Comparison of ENCODE assay signal across 20 cellular contexts in the genomic region with DNA sequence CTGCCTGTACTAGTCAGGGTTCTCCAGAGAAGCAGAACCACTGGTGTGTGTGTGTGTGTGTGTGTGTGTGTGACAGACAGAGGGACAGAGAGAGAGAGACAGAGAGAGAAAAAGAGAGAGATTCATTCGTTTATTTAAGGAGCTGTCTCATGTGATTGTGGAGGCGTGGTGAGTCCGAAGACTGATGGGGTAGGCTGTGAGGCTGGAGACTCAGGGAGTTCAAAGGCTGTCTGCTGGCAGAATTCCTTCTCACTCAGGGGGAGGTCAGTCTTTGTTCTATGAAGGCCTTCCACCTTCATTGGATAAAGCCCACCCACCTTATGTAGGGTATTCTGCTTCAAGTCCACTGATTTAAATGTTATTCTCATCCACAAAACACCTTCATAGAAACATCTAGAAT.
"Had no signal": no experiment of that assay in that cellular context is flagged by ENCODE, and none has a peak within 500 bp of the region (broad histone marks: within the 10 kb centered on the region; RNA-seq: fewer than 3 reads in every experiment).

No MANE protein-coding gene starts in this region.

- H3K9me3 Mint-ChIP-seq: activated CD4-positive, alpha-beta T cell treated with anti-CD3 and anti-CD28 coated beads, Interleukin-2, amount 10 ng/mL, durations not matched to agents 7 days and 5 days; activated CD8-positive, alpha-beta T cell treated with anti-CD3 and anti-CD28 coated beads for 36 hours; activated naive CD8-positive, alpha-beta T cell treated with anti-CD3 and anti-CD28 coated beads, Interleukin-2, amount 50 U/mL, for 24 hours; activated T-helper 1 cell treated with anti-CD3 and anti-CD28 coated beads, Interleukin-12 subunit alpha, Interleukin-12 subunit beta, Interleukin-2, Interleukin-4 antibody, amounts not matched to agents 30 ng/mL and 10 ng/mL and 1 ng/mL, durations not matched to agents 14 hours and 24 hours and 36 hours had no signal

- H3K36me3 Mint-ChIP-seq: activated CD8-positive, alpha-beta memory T cell treated with anti-CD3 and anti-CD28 coated beads, Interleukin-2, amount 10 ng/mL, durations not matched to agents 7 days and 5 days had no signal

- ATAC-seq: activated CD8-positive, alpha-beta memory T cell treated with anti-CD3 and anti-CD28 coated beads, Interleukin-2, amount 10 ng/mL, durations not matched to agents 7 days and 5 days; activated CD8-positive, alpha-beta T cell treated with anti-CD3 and anti-CD28 coated beads for 36 hours; activated naive CD8-positive, alpha-beta T cell treated with anti-CD3 and anti-CD28 coated beads, Interleukin-2, amount 50 U/mL, for 24 hours; body of pancreas; foreskin keratinocyte; left ventricle myocardium superior; mucosa of descending colon; psoas muscle; upper lobe of right lung had no signal

- H3K27ac ChIP-seq: body of pancreas, cardiac muscle cell, foreskin keratinocyte, psoas muscle, right atrium auricular region, upper lobe of right lung had no signal

- H3K4me1 Mint-ChIP-seq: activated CD4-positive, alpha-beta T cell treated with anti-CD3 and anti-CD28 coated beads, Interleukin-2, amount 10 ng/mL, durations not matched to agents 7 days and 5 days; activated CD8-positive, alpha-beta memory T cell treated with anti-CD3 and anti-CD28 coated beads, Interleukin-2, amount 10 ng/mL, durations not matched to agents 7 days and 5 days; activated naive CD8-positive, alpha-beta T cell treated with anti-CD3 and anti-CD28 coated beads, Interleukin-2, amount 50 U/mL, for 24 hours had no signal

- DNase-seq: activated CD4-positive, alpha-beta T cell treated with anti-CD3 and anti-CD28 coated beads, Interleukin-2, amount 10 ng/mL, durations not matched to agents 7 days and 5 days; activated CD4-positive, CD25-positive, alpha-beta regulatory T cell treated with anti-CD3 and anti-CD28 coated beads, Interleukin-2, amount 50 U/mL, for 72 hours; activated CD8-positive, alpha-beta memory T cell treated with anti-CD3 and anti-CD28 coated beads, Interleukin-2, amount 10 ng/mL, durations not matched to agents 7 days and 5 days; activated CD8-positive, alpha-beta T cell treated with anti-CD3 and anti-CD28 coated beads for 36 hours; activated gamma-delta T cell; activated naive CD4-positive, alpha-beta T cell treated with anti-CD3 and anti-CD28 coated beads, Interleukin-2, amount 50 U/mL, for 16 hours; activated naive CD8-positive, alpha-beta T cell treated with anti-CD3 and anti-CD28 coated beads, Interleukin-2, amount 50 U/mL, for 24 hours; activated T-cell treated with anti-CD3 and anti-CD28 coated beads for 4 hours; body of pancreas; cortex of kidney; foreskin keratinocyte; left ventricle myocardium superior; mucosa of descending colon; psoas muscle; stimulated activated CD4-positive, alpha-beta T cell treated with anti-CD3 and anti-CD28 coated beads, Interleukin-4, amount 100 ng/mL, for 24 hours; stimulated activated naive CD4-positive, alpha-beta T cell treated with Interleukin-2 at 50 U/mL for 16 hours; upper lobe of right lung had no signal

- H3K36me3 ChIP-seq: cardiac muscle cell, right atrium auricular region, upper lobe of right lung had no signal

- H3K4me1 ChIP-seq: body of pancreas, foreskin keratinocyte, psoas muscle, right atrium auricular region, upper lobe of right lung had no signal

- H3K27me3 ChIP-seq: body of pancreas, cardiac muscle cell, foreskin keratinocyte, right atrium auricular region, upper lobe of right lung had no signal

- H3K27me3 Mint-ChIP-seq: activated CD4-positive, alpha-beta T cell treated with anti-CD3 and anti-CD28 coated beads, Interleukin-2, amount 10 ng/mL, durations not matched to agents 7 days and 5 days; activated CD8-positive, alpha-beta memory T cell treated with anti-CD3 and anti-CD28 coated beads, Interleukin-2, amount 10 ng/mL, durations not matched to agents 7 days and 5 days; activated CD8-positive, alpha-beta T cell treated with anti-CD3 and anti-CD28 coated beads for 36 hours had no signal

- H3K4me3 ChIP-seq: body of pancreas, cardiac muscle cell, mucosa of descending colon, psoas muscle, right atrium auricular region, upper lobe of right lung had no signal

- H3K9me3 ChIP-seq: body of pancreas, mucosa of descending colon, psoas muscle, right atrium auricular region, upper lobe of right lung had no signal

- H3K4me3 Mint-ChIP-seq: activated CD4-positive, alpha-beta T cell treated with anti-CD3 and anti-CD28 coated beads, Interleukin-2, amount 10 ng/mL, durations not matched to agents 7 days and 5 days; activated CD8-positive, alpha-beta memory T cell treated with anti-CD3 and anti-CD28 coated beads, Interleukin-2, amount 10 ng/mL, durations not matched to agents 7 days and 5 days; activated CD8-positive, alpha-beta T cell treated with anti-CD3 and anti-CD28 coated beads for 36 hours; activated naive CD8-positive, alpha-beta T cell treated with anti-CD3 and anti-CD28 coated beads, Interleukin-2, amount 50 U/mL, for 24 hours; activated T-helper 1 cell treated with anti-CD3 and anti-CD28 coated beads, Interleukin-12 subunit alpha, Interleukin-12 subunit beta, Interleukin-2, Interleukin-4 antibody, amounts not matched to agents 30 ng/mL and 10 ng/mL and 1 ng/mL, durations not matched to agents 14 hours and 24 hours and 36 hours had no signal

- H3K27ac Mint-ChIP-seq: activated CD4-positive, alpha-beta T cell treated with anti-CD3 and anti-CD28 coated beads, Interleukin-2, amount 10 ng/mL, durations not matched to agents 7 days and 5 days; activated CD8-positive, alpha-beta memory T cell treated with anti-CD3 and anti-CD28 coated beads, Interleukin-2, amount 10 ng/mL, durations not matched to agents 7 days and 5 days; activated CD8-positive, alpha-beta T cell treated with anti-CD3 and anti-CD28 coated beads for 36 hours; activated naive CD8-positive, alpha-beta T cell treated with anti-CD3 and anti-CD28 coated beads, Interleukin-2, amount 50 U/mL, for 24 hours; activated T-helper 1 cell treated with anti-CD3 and anti-CD28 coated beads, Interleukin-12 subunit alpha, Interleukin-12 subunit beta, Interleukin-2, Interleukin-4 antibody, amounts not matched to agents 30 ng/mL and 10 ng/mL and 1 ng/mL, durations not matched to agents 14 hours and 24 hours and 36 hours had no signal
